Comparison of ENCODE assay signal across 8 cellular contexts in genomic region chr17:36601303-36602029, GRCh38. TPM values are rescaled to one million over a fixed set of nuclear protein-coding genes. Genes with fewer than 3 reads are reported as not detected.
DNase-seq lines count a peak whose midpoint lies in the region; ATAC-seq and TF ChIP-seq lines count a peak whose summit lies in the region.

A gene with protein sequence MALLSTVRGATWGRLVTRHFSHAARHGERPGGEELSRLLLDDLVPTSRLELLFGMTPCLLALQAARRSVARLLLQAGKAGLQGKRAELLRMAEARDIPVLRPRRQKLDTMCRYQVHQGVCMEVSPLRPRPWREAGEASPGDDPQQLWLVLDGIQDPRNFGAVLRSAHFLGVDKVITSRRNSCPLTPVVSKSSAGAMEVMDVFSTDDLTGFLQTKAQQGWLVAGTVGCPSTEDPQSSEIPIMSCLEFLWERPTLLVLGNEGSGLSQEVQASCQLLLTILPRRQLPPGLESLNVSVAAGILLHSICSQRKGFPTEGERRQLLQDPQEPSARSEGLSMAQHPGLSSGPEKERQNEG (plus strand): TSS chr17:36601583. CDS start chr17:36601811, 228 bp downstream.

- peak within 1 kb of the TSS; percentile 98 for H3K4me2 ChIP-seq in KMS-11
- H3K4me2 ChIP-seq in fibroblast of lung (ENCODE audit: extremely low read depth, insufficient read depth, low read length): peak within 1 kb of the TSS; percentile 100

- peak within 1 kb of the TSS; percentile 91 for H3K4me3 Mint-ChIP-seq in activated T-helper 1 cell treated with anti-CD3 and anti-CD28 coated beads, Interleukin-12 subunit alpha, Interleukin-12 subunit beta, Interleukin-2, Interleukin-4 antibody, amounts not matched to agents 30 ng/mL and 10 ng/mL and 1 ng/mL, durations not matched to agents 14 hours and 24 hours and 36 hours
- H3K4me3 Mint-ChIP-seq in naive thymus-derived CD8-positive, alpha-beta T cell: peak within 1 kb of the TSS; percentile 90 to 97 (median 93)
- H3K4me3 Mint-ChIP-seq in stimulated activated memory B cell treated with anti-CD40 and anti-IgM and Interleukin-4, amounts not matched to agents 10 μg/mL and 1 μg/mL and 100 μg/mL, for 72 hours: peak within 1 kb of the TSS; percentile 87

- TF ChIP-seq CTCF in KMS-11 (conservative IDR thresholded peaks at IDR 0.05; ENCODE audit: low read depth, low read length) (no peak), fibroblast of lung (conservative IDR thresholded peaks at IDR 0.05 in 1 of 2, IDR thresholded peaks at IDR 0.05 in 1 of 2; ENCODE audit: low read depth in 1 of 2, low read length in 2 of 2) (peak in 1 of 2 donors; percentile 8)

- H3K27ac ChIP-seq in KMS-11 (peak within 1 kb of the TSS; percentile 80), fibroblast of lung (ENCODE audit: insufficient read depth, low read length) (peak within 1 kb of the TSS; percentile 80)

- no peaks in the 10 kb centered on the region for H3K27me3 Mint-ChIP-seq in activated T-helper 1 cell treated with anti-CD3 and anti-CD28 coated beads, Interleukin-12 subunit alpha, Interleukin-12 subunit beta, Interleukin-2, Interleukin-4 antibody, amounts not matched to agents 30 ng/mL and 10 ng/mL and 1 ng/mL, durations not matched to agents 14 hours and 24 hours and 36 hours (ENCODE audit: insufficient read depth)
- no peaks in the 10 kb centered on the region for H3K27me3 Mint-ChIP-seq in naive thymus-derived CD8-positive, alpha-beta T cell
- H3K27me3 Mint-ChIP-seq in stimulated activated memory B cell treated with anti-CD40 and anti-IgM and Interleukin-4, amounts not matched to agents 10 μg/mL and 1 μg/mL and 100 μg/mL, for 72 hours: no peaks in the 10 kb centered on the region

- no peaks in the 10 kb centered on the region for H3K27me3 ChIP-seq in KMS-11 (ENCODE audit: insufficient read depth, low read depth)
- no peaks in the 10 kb centered on the region for H3K27me3 ChIP-seq in fibroblast of lung (ENCODE audit: control insufficient read depth, insufficient read depth, low read length)

- no peaks in the 10 kb centered on the region for H3K9me3 ChIP-seq in fibroblast of lung (ENCODE audit: control insufficient read depth, insufficient read depth, low read depth, low read length)

- peaks cover 28% of the 10 kb centered on the region; the same call in 1 of the 2 replicates for H3K79me2 ChIP-seq in KMS-11 (ENCODE audit: insufficient read depth, low read depth)
- H3K79me2 ChIP-seq in fibroblast of lung (ENCODE audit: control insufficient read depth, insufficient read depth, low read length): peaks cover 10% of the 10 kb centered on the region

- no peaks in the 10 kb centered on the region for H3K9me3 Mint-ChIP-seq in activated T-helper 1 cell treated with anti-CD3 and anti-CD28 coated beads, Interleukin-12 subunit alpha, Interleukin-12 subunit beta, Interleukin-2, Interleukin-4 antibody, amounts not matched to agents 30 ng/mL and 10 ng/mL and 1 ng/mL, durations not matched to agents 14 hours and 24 hours and 36 hours
- H3K9me3 Mint-ChIP-seq in naive thymus-derived CD8-positive, alpha-beta T cell: no peaks in the 10 kb centered on the region
- no peaks in the 10 kb centered on the region for H3K9me3 Mint-ChIP-seq in stimulated activated memory B cell treated with anti-CD40 and anti-IgM and Interleukin-4, amounts not matched to agents 10 μg/mL and 1 μg/mL and 100 μg/mL, for 72 hours

- H3K4me3 ChIP-seq in KMS-11 (IDR thresholded peaks at IDR 0.05; ENCODE audit: insufficient read depth, low read depth, low read length) (no peak within 1 kb of the TSS), fibroblast of lung (replicated peaks in 1 of 4; ENCODE audit: control extremely low read depth in 1 of 4, insufficient read depth in 1 of 4, low read depth in 3 of 4, low read length in 4 of 4) (peak within 1 kb of the TSS; percentile 80 to 91 (median 88))

- DNase-seq in DMS53 (lab: John Stamatoyannopoulos, UW) (peak; percentile 93), RKO (ENCODE audit: low spot score) (peak; percentile 96), fibroblast of lung (ENCODE audit: low read depth in 2 of 2) (peak; percentile 87 to 93)
- peak; percentile 85 for DNase-seq in activated T-helper 1 cell treated with anti-CD3 and anti-CD28 coated beads, Interleukin-12 subunit alpha, Interleukin-12 subunit beta, Interleukin-2, Interleukin-4 antibody, amounts not matched to agents 30 ng/mL and 10 ng/mL and 1 ng/mL, durations not matched to agents 14 hours and 24 hours and 36 hours (ENCODE audit: low spot score)
- DNase-seq in naive thymus-derived CD8-positive, alpha-beta T cell: peak; percentile 77 to 95 (median 86)

- POLR2A ChIA-PET in naive thymus-derived CD8-positive, alpha-beta T cell (lab: Charles Lee): interaction anchor here (0.9 to 3.6 kb wide), 15 partner anchors 9 to 806 kb away, joined by 3 to 52 read pairs (median 4); partner anchors contain the start of genes AATF, ACACA, DHRS11 and GGNBP2

- peaks cover 38% of the 10 kb centered on the region for H3K4me1 Mint-ChIP-seq in activated T-helper 1 cell treated with anti-CD3 and anti-CD28 coated beads, Interleukin-12 subunit alpha, Interleukin-12 subunit beta, Interleukin-2, Interleukin-4 antibody, amounts not matched to agents 30 ng/mL and 10 ng/mL and 1 ng/mL, durations not matched to agents 14 hours and 24 hours and 36 hours (ENCODE audit: low read depth)
- peaks cover 31 to 45% (median 43%) of the 10 kb centered on the region in 4 donors for H3K4me1 Mint-ChIP-seq in naive thymus-derived CD8-positive, alpha-beta T cell
- H3K4me1 Mint-ChIP-seq in stimulated activated memory B cell treated with anti-CD40 and anti-IgM and Interleukin-4, amounts not matched to agents 10 μg/mL and 1 μg/mL and 100 μg/mL, for 72 hours: peaks cover 48% of the 10 kb centered on the region

- H3K9ac ChIP-seq in KMS-11: peak within 1 kb of the TSS; percentile 93
- peak within 1 kb of the TSS; percentile 74 for H3K9ac ChIP-seq in fibroblast of lung (ENCODE audit: insufficient read depth, low read length)

- intact Hi-C loops in activated T-helper 1 cell treated with anti-CD3 and anti-CD28 coated beads, Interleukin-12 subunit alpha, Interleukin-12 subunit beta, Interleukin-2, Interleukin-4 antibody, amounts not matched to agents 30 ng/mL and 10 ng/mL and 1 ng/mL, durations not matched to agents 14 hours and 24 hours and 36 hours (cut with micrococcal nuclease): loop anchor here (1.0 to 10.0 kb wide), 5 partner anchors 10 to 1003 kb away; partner anchors contain the start of genes AATF, DHRS11, GGNBP2 and MYO19

- peaks cover 5% of the 10 kb centered on the region for H3K36me3 Mint-ChIP-seq in activated T-helper 1 cell treated with anti-CD3 and anti-CD28 coated beads, Interleukin-12 subunit alpha, Interleukin-12 subunit beta, Interleukin-2, Interleukin-4 antibody, amounts not matched to agents 30 ng/mL and 10 ng/mL and 1 ng/mL, durations not matched to agents 14 hours and 24 hours and 36 hours (ENCODE audit: low read depth)
- peaks cover 0 to 11% (median 0%) of the 10 kb centered on the region in 3 donors for H3K36me3 Mint-ChIP-seq in naive thymus-derived CD8-positive, alpha-beta T cell
- peaks cover 22% of the 10 kb centered on the region for H3K36me3 Mint-ChIP-seq in stimulated activated memory B cell treated with anti-CD40 and anti-IgM and Interleukin-4, amounts not matched to agents 10 μg/mL and 1 μg/mL and 100 μg/mL, for 72 hours

- peak; percentile 66 for ATAC-seq in GM21576 (IDR thresholded peaks at IDR 0.05; ENCODE audit: unreplicated experiment)
- ATAC-seq in naive thymus-derived CD8-positive, alpha-beta T cell: peak; percentile 81 to 87
- peak; percentile 95 for ATAC-seq in stimulated activated memory B cell treated with anti-CD40 and anti-IgM and Interleukin-4, amounts not matched to agents 10 μg/mL and 1 μg/mL and 100 μg/mL, for 72 hours

- H4K20me1 ChIP-seq in KMS-11 (ENCODE audit: insufficient read depth) (no peaks in the 10 kb centered on the region), fibroblast of lung (ENCODE audit: control insufficient read depth, extremely low read depth, insufficient read depth, low read length) (no peaks in the 10 kb centered on the region)

- H2AFZ ChIP-seq in KMS-11 (ENCODE audit: low read depth) (peak within 1 kb of the TSS; percentile 69), fibroblast of lung (ENCODE audit: low read length) (peak within 1 kb of the TSS; percentile 81)

- H3K27ac Mint-ChIP-seq in activated T-helper 1 cell treated with anti-CD3 and anti-CD28 coated beads, Interleukin-12 subunit alpha, Interleukin-12 subunit beta, Interleukin-2, Interleukin-4 antibody, amounts not matched to agents 30 ng/mL and 10 ng/mL and 1 ng/mL, durations not matched to agents 14 hours and 24 hours and 36 hours: peak within 1 kb of the TSS; percentile 70
- H3K27ac Mint-ChIP-seq in naive thymus-derived CD8-positive, alpha-beta T cell: peak within 1 kb of the TSS; percentile 93 to 99 (median 96)
- H3K27ac Mint-ChIP-seq in stimulated activated memory B cell treated with anti-CD40 and anti-IgM and Interleukin-4, amounts not matched to agents 10 μg/mL and 1 μg/mL and 100 μg/mL, for 72 hours: peak within 1 kb of the TSS; percentile 93

- H3K36me3 ChIP-seq in KMS-11 (ENCODE audit: insufficient read depth) (no peaks in the 10 kb centered on the region), fibroblast of lung (ENCODE audit: control insufficient read depth, insufficient read depth, low read length) (no peaks in the 10 kb centered on the region)

- H3K4me1 ChIP-seq in KMS-11 (ENCODE audit: low read depth, poor library complexity, severe bottlenecking) (peaks cover 21% of the 10 kb centered on the region), fibroblast of lung (ENCODE audit: control insufficient read depth, extremely low read depth, insufficient read depth, low read length) (peaks cover 4% of the 10 kb centered on the region)

RNA-seq across cellular contexts. Expression of the gene that starts here (rescaled TPM):
- total RNA-seq in activated T-helper 1 cell treated with anti-CD3 and anti-CD28 coated beads, Interleukin-12 subunit alpha, Interleukin-12 subunit beta, Interleukin-2, Interleukin-4 antibody, amounts not matched to agents 30 ng/mL and 10 ng/mL and 1 ng/mL, durations not matched to agents 14 hours and 24 hours and 36 hours: 21.0 and 22.7 TPM in 2 replicates
- total RNA-seq in fibroblast of lung: 6.9 TPM in 2 replicates
- polyA plus RNA-seq in fibroblast of lung: 2.5 and 4.4 TPM in 2 replicates
- 1.9 and 5.0 TPM in 2 replicates for polyA plus RNA-seq in fibroblast of lung (2012)
- polyA minus RNA-seq in fibroblast of lung (ENCODE audit: low replicate concordance): 1.3 and 4.3 TPM in 2 replicates
- 10 to 100 TPM; 12.4 to 12.7 TPM for total RNA-seq in naive thymus-derived CD8-positive, alpha-beta T cell
- 10 to 100 TPM in 1 of 3 donors, 1 to 10 TPM in 2; 3.2 to 11.1 (median 6.8) TPM for polyA plus RNA-seq in naive thymus-derived CD8-positive, alpha-beta T cell
